In the genomic region with DNA sequence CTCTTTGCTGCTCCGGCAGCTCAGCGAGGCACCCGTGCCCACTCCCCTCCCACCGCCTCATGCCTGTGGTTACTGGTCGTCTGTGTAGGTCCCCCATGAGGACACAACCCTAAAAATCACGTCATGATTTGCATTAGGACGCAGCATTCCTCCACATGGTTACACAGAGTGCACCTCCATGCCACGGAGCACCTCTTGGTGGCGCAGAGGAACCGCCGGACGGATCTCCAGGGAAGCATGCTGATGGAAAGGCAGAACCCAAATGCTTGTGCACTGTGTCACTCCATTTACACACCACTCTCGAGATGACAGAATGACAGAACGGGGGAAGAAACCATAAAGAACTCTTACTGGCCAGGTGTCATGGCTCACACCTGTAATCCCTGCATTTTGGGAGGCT, we compare ENCODE assay signal across 29 cellular contexts.
"Had no signal": no experiment of that assay in that cellular context is flagged by ENCODE, and none has a peak within 500 bp of the region (broad histone marks: within the 10 kb centered on the region; RNA-seq: fewer than 3 reads in every experiment).

No MANE protein-coding gene starts in this region.

- ATAC-seq: body of pancreas; foreskin keratinocyte; left lung; natural killer cell; stimulated activated effector memory CD8-positive, alpha-beta T cell treated with anti-CD3 and anti-CD28 coated beads, Interleukin-12 subunit alpha, Interleukin-12 subunit beta, amount 100 ng/mL, for 72 hours had no signal

- H3K9me3 ChIP-seq: adrenal gland, body of pancreas, esophagus muscularis mucosa, heart left ventricle, left lung, sigmoid colon, thoracic aorta, uterus had no signal

- H3K27ac ChIP-seq: adrenal gland, body of pancreas, esophagus muscularis mucosa, foreskin keratinocyte, heart left ventricle, left lung, neural progenitor cell, sigmoid colon, thoracic aorta, uterus had no signal

- H3K4me1 ChIP-seq: adrenal gland, body of pancreas, foreskin keratinocyte, left lung, neural progenitor cell, uterus had no signal

- H3K27me3 ChIP-seq: adrenal gland, body of pancreas, esophagus muscularis mucosa, foreskin keratinocyte, heart left ventricle, left lung, neural progenitor cell, sigmoid colon, uterus had no signal

- H3K4me3 ChIP-seq: adrenal gland, body of pancreas, esophagus muscularis mucosa, heart left ventricle, left lung, lung, neural progenitor cell, sigmoid colon, thoracic aorta, uterus had no signal

- H3K4me2 ChIP-seq: neural progenitor cell had no signal

- DNase-seq: activated CD4-positive, alpha-beta T cell treated with anti-CD3 and anti-CD28 coated beads for 48 hours; activated CD4-positive, alpha-beta T cell treated with anti-CD3 and anti-CD28 coated beads, Interleukin-2, amount 50 U/mL, for 48 hours; activated CD8-positive, alpha-beta memory T cell treated with anti-CD3 and anti-CD28 coated beads for 24 hours; activated effector memory CD4-positive, alpha-beta T cell treated with Interleukin-2 at 50 U/mL for 16 hours; activated naive CD4-positive, alpha-beta T cell treated with Interleukin-2 at 50 U/mL for 16 hours; aorta; body of pancreas; dermis blood vessel endothelial cell; effector CD4-positive, alpha-beta T cell; foreskin keratinocyte; heart left ventricle; hypothalamus; kidney glomerular epithelial cell; mesendoderm; natural killer cell; retina; sigmoid colon; small intestine; stimulated activated CD4-positive, alpha-beta T cell treated with anti-CD3 and anti-CD28 coated beads, Interleukin-4, amount 100 ng/mL, for 24 hours; trophoblast cell; uterus had no signal

- H3K9ac ChIP-seq: neural progenitor cell had no signal

- FAIRE-seq: colon, small intestine had no signal

- H2AFZ ChIP-seq: neural progenitor cell had no signal

- H3K36me3 ChIP-seq: adrenal gland, heart left ventricle, left lung, neural progenitor cell, thoracic aorta, uterus had no signal
